8 cellular contexts compared by ENCODE assay signal in the genomic region with DNA sequence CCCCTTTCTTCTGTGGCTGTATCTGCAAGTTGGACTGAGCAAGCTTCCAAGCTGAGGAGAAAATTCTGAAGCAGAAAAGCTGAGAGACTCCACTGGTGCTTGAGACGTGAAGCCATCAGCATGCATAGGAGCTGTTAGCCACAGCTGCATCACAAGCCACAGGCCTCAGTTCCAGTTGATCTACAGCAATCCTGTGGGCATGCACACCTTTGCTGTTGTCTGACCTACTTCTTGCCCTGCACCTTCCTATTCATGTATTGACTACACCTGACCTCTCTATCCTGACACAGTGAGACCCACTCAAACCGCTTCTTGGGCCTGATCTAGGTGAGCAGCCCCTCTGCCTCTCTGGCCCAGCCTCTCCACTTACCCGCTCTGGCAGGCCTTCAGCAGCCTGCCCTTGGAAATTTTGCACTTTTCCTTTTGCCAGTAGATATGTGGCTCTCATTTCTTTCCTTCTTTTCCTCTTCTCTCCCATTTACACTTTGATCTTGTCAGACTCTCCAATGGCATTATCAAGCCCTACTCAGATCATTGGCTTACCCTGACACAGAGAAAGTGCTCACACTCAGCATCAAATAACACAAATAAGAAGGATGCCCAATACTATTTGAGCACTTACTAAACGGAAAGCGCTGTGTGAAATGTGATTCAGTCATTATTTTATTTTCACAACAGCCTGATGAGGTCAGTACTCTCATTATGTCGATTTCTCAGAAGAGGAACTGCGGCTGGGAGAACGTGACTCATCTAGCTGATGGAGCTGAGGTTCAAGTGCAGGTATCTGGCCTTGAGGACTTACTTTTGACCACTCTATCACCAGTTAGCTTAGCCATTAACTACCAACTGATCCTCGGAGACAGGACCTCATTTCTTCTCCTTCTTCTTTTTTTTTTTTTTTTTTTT. TPM values are rescaled to one million over a fixed set of nuclear protein-coding genes. Genes with fewer than 3 reads are reported as not detected.
DNase-seq lines count a peak whose midpoint lies in the region; ATAC-seq and TF ChIP-seq lines count a peak whose summit lies in the region.

No MANE protein-coding gene starts in this region.

- CTCF ChIA-PET in CD8-positive, alpha-beta memory T cell (lab: Charles Lee): interaction anchor here (0.9 to 12.2 kb wide), 3 partner anchors 43 to 99 kb away, joined by 3 to 128 read pairs (median 5); no protein-coding TSS in a partner anchor
- CTCF ChIA-PET in Panc1 (lab: Charles Lee): interaction anchor here (0.6 kb wide), 1 partner anchor 136 kb away, joined by 3 read pairs; no protein-coding TSS in a partner anchor

- in situ Hi-C loops in Panc1 (cut with HindIII; ENCODE audit: low pct_unique_long_range_greater_than_20kb, low sequenced_read_pairs): no loop called here

- POLR2A ChIA-PET in CD8-positive, alpha-beta memory T cell (lab: Charles Lee): interaction anchor here (0.6 kb wide), 2 partner anchors 177 to 483 kb away, joined by 5 read pairs; no protein-coding TSS in a partner anchor
- POLR2A ChIA-PET in Panc1 (lab: Charles Lee): interaction anchor here (0.6 kb wide), 2 partner anchors 17 to 74 kb away, joined by 6 to 13 read pairs; no protein-coding TSS in a partner anchor

- peak; percentile 75 for ATAC-seq in GM21737 (IDR thresholded peaks at IDR 0.05; ENCODE audit: unreplicated experiment)
- ATAC-seq in Panc1: no peak
- peak; percentile 82 to 89 for ATAC-seq in stimulated activated naive B cell treated with anti-CD40 and anti-IgM and Interleukin-4, amounts not matched to agents 10 μg/mL and 1 μg/mL and 100 μg/mL, for 72 hours (replicated peaks)
- no peak for ATAC-seq in left colon

- H3K36me3 ChIP-seq in CD8-positive, alpha-beta memory T cell (ENCODE audit: insufficient read depth, low read length): no peaks in the 10 kb centered on the region
- no peaks in the 10 kb centered on the region for H3K36me3 ChIP-seq in Panc1 (ENCODE audit: control insufficient read depth, insufficient read depth, low read length)

- no peaks in the 10 kb centered on the region for H3K27me3 Mint-ChIP-seq in CD8-positive, alpha-beta memory T cell
- no peaks in the 10 kb centered on the region for H3K27me3 Mint-ChIP-seq in stimulated activated naive B cell treated with anti-CD40 and anti-IgM and Interleukin-4, amounts not matched to agents 10 μg/mL and 1 μg/mL and 100 μg/mL, for 72 hours

- peak overlapping the region; percentile 11 to 89 (median 50) for H3K27ac Mint-ChIP-seq in CD8-positive, alpha-beta memory T cell
- peak overlapping the region; percentile 7 for H3K27ac Mint-ChIP-seq in stimulated activated naive B cell treated with anti-CD40 and anti-IgM and Interleukin-4, amounts not matched to agents 10 μg/mL and 1 μg/mL and 100 μg/mL, for 72 hours

- H3K36me3 Mint-ChIP-seq in CD8-positive, alpha-beta memory T cell: no peaks in the 10 kb centered on the region
- no peaks in the 10 kb centered on the region for H3K36me3 Mint-ChIP-seq in stimulated activated naive B cell treated with anti-CD40 and anti-IgM and Interleukin-4, amounts not matched to agents 10 μg/mL and 1 μg/mL and 100 μg/mL, for 72 hours

- no peak overlapping the region for H3K27ac ChIP-seq in CD8-positive, alpha-beta memory T cell (ENCODE audit: low read depth, low read length)
- H3K27ac ChIP-seq in Panc1 (ENCODE audit: low read length): peak overlapping the region; percentile 75

- no TSS peak for BruUV-seq in Panc1 (replicated peaks; lab: Mats Ljungman, UMichigan)

- no peaks in the 10 kb centered on the region for H3K4me1 ChIP-seq in CD8-positive, alpha-beta memory T cell (ENCODE audit: insufficient read depth, low read length)
- H3K4me1 ChIP-seq in Panc1 (ENCODE audit: control insufficient read depth, insufficient read depth, low read length): peaks cover 48% of the 10 kb centered on the region

- no peak for DNase-seq in CD8-positive, alpha-beta memory T cell
- no peak for DNase-seq in Panc1 (ENCODE audit: low read depth, low spot score)
- peak; percentile 98 for DNase-seq in epithelial cell of proximal tubule (ENCODE audit: low read depth)
- DNase-seq in stimulated activated naive B cell treated with anti-CD40 and anti-IgM and Interleukin-4, amounts not matched to agents 10 μg/mL and 1 μg/mL and 100 μg/mL, for 72 hours: peak; percentile 21
- DNase-seq in left colon: no peak
- DNase-seq in SHP77 treated with DMSO at 0.1 percent for 48 hours (lab: John Stamatoyannopoulos, UW): no peak
- DNase-seq in DMS114 treated with DMSO at 0.1 percent for 48 hours (lab: John Stamatoyannopoulos, UW; ENCODE audit: unreplicated experiment): no peak

- H3K27me3 ChIP-seq in CD8-positive, alpha-beta memory T cell (ENCODE audit: insufficient read depth, low read length, poor library complexity, severe bottlenecking): no peaks in the 10 kb centered on the region
- H3K27me3 ChIP-seq in Panc1 (ENCODE audit: control insufficient read depth, insufficient read depth, low read length): no peaks in the 10 kb centered on the region

- TF ChIP-seq CTCF in Panc1 (IDR thresholded peaks at IDR 0.05): no peak
- no peak for TF ChIP-seq CTCF in epithelial cell of proximal tubule (conservative IDR thresholded peaks at IDR 0.05; ENCODE audit: low read depth, low read length)

- peak overlapping the region in 1 of 7 donors; percentile 45 for H3K4me3 Mint-ChIP-seq in CD8-positive, alpha-beta memory T cell
- no peak overlapping the region for H3K4me3 Mint-ChIP-seq in stimulated activated naive B cell treated with anti-CD40 and anti-IgM and Interleukin-4, amounts not matched to agents 10 μg/mL and 1 μg/mL and 100 μg/mL, for 72 hours

- H3K4me3 ChIP-seq in CD8-positive, alpha-beta memory T cell (ENCODE audit: low read length): no peak overlapping the region
- no peak overlapping the region for H3K4me3 ChIP-seq in Panc1 (ENCODE audit: low read depth in 2 of 2, low read length in 2 of 2)
- H3K4me3 ChIP-seq in epithelial cell of proximal tubule (ENCODE audit: low read depth, low read length): peak overlapping the region; percentile 40

- no peaks in the 10 kb centered on the region for H3K9me3 ChIP-seq in CD8-positive, alpha-beta memory T cell (ENCODE audit: low read length)
- no peaks in the 10 kb centered on the region for H3K9me3 ChIP-seq in Panc1 (ENCODE audit: control insufficient read depth, insufficient read depth, low read depth, low read length)

- peaks cover 6 to 16% (median 16%) of the 10 kb centered on the region in 3 donors for H3K4me1 Mint-ChIP-seq in CD8-positive, alpha-beta memory T cell
- peaks cover 5 to 9% of the 10 kb centered on the region in 2 donors for H3K4me1 Mint-ChIP-seq in stimulated activated naive B cell treated with anti-CD40 and anti-IgM and Interleukin-4, amounts not matched to agents 10 μg/mL and 1 μg/mL and 100 μg/mL, for 72 hours

- intact Hi-C loops in Panc1 (cut with micrococcal nuclease; ENCODE audit: unreplicated experiment): loop anchor here (10.0 kb wide), 1 partner anchor 65 kb away; a partner anchor contains a TSS
- intact Hi-C loops in left colon (cut with DNase I, micrococcal nuclease): loop anchor here (5.0 to 10.0 kb wide), 2 partner anchors 102 to 105 kb away; no protein-coding TSS in a partner anchor

- no peaks in the 10 kb centered on the region for H3K9me3 Mint-ChIP-seq in CD8-positive, alpha-beta memory T cell
- H3K9me3 Mint-ChIP-seq in stimulated activated naive B cell treated with anti-CD40 and anti-IgM and Interleukin-4, amounts not matched to agents 10 μg/mL and 1 μg/mL and 100 μg/mL, for 72 hours: no peaks in the 10 kb centered on the region

RNA-seq across cellular contexts. Expression of a gene that starts 21.9 kb away (rescaled TPM):
- total RNA-seq in CD8-positive, alpha-beta memory T cell: 1 to 10 TPM; 3.3 to 4.2 TPM
- polyA plus RNA-seq in CD8-positive, alpha-beta memory T cell: 3.0 TPM
- total RNA-seq in Panc1 (2021; ENCODE audit: unreplicated experiment): 17.1 TPM
- polyA plus RNA-seq in Panc1 (2012; ENCODE audit: insufficient read length): 8.1 TPM
- 4.8 and 5.4 TPM in 2 replicates for total RNA-seq in epithelial cell of proximal tubule
- total RNA-seq in left colon: 10 to 100 TPM; 14.7 to 16.0 TPM

RNA-seq across cellular contexts. Expression of a gene that starts 56.9 kb away (rescaled TPM):
- total RNA-seq in CD8-positive, alpha-beta memory T cell: 10 to 100 TPM; 65.2 to 72.4 TPM
- polyA plus RNA-seq in CD8-positive, alpha-beta memory T cell: 76.4 TPM
- 31.2 TPM for total RNA-seq in Panc1 (2021; ENCODE audit: unreplicated experiment)
- polyA plus RNA-seq in Panc1 (2012; ENCODE audit: insufficient read length): 22.2 TPM
- 43.8 and 52.9 TPM in 2 replicates for total RNA-seq in epithelial cell of proximal tubule
- total RNA-seq in left colon: 10 to 100 TPM; 40.1 to 40.2 TPM

Comparison
In these comparisons a context has a peak if more than half of its experiments do, and no peak if none do; other contexts are left out.
1. DNase-seq: peak in epithelial cell of proximal tubule (single experiment) and stimulated activated naive B cell treated with anti-CD40 and anti-IgM and Interleukin-4, amounts not matched to agents 10 μg/mL and 1 μg/mL and 100 μg/mL, for 72 hours (single experiment); none in CD8-positive, alpha-beta memory T cell (0 of 5), Panc1 (single experiment), left colon (0 of 2), SHP77 treated with DMSO at 0.1 percent for 48 hours (single experiment) and DMS114 treated with DMSO at 0.1 percent for 48 hours (single experiment).
2. ATAC-seq: peak in GM21737 (single experiment) and stimulated activated naive B cell treated with anti-CD40 and anti-IgM and Interleukin-4, amounts not matched to agents 10 μg/mL and 1 μg/mL and 100 μg/mL, for 72 hours (2 of 2); none in Panc1 (single experiment) and left colon (single experiment).